Comparison of ENCODE assay signal across 17 cellular contexts in the genomic region with DNA sequence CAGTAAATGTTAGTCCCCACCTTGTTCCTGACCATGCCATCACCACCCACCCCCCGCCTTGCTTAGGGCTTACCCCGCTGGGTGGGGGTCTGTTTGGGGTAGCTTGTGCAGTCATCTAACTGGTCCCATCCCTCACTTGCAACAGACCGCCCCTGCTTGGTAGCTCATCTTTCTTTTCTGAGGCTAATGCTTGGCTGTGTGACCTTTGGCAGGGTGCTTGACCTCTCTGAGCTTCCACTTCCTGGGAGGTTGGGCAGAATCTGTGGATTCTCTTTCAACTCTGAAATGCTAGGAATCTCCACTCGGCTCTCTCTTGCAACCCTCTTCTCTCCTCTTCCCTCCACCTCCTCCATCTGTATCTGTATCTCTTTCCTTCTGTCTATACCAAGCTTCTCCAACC.
DNase-seq lines count a peak whose midpoint lies in the region; ATAC-seq, FAIRE-seq and TF ChIP-seq lines count a peak whose summit lies in the region.
"Had no signal": no experiment of that assay in that cellular context is flagged by ENCODE, and none has a peak within 500 bp of the region (broad histone marks: within the 10 kb centered on the region; RNA-seq: fewer than 3 reads in every experiment).

No MANE protein-coding gene starts in this region.

- H3K4ac ChIP-seq in H1 (replicated peaks; ENCODE audit: insufficient read length, low read depth, low read length) (no peak overlapping the region), neuronal stem cell (ENCODE audit: low read length) (no peak overlapping the region)

- peak overlapping the region; percentile 32; the same call in 1 of the 2 replicates for H2BK20ac ChIP-seq in H1 (ENCODE audit: low read length)

- H3K23me2 ChIP-seq in H1 (ENCODE audit: low read depth, low read length) = no peaks in the 10 kb centered on the region; the same call in 1 of the 2 replicates

- H3K14ac ChIP-seq in H1 (ENCODE audit: insufficient read length) = no peak overlapping the region
- no peak overlapping the region for H3K14ac ChIP-seq in neuronal stem cell (ENCODE audit: low read length)

- H3K4me3 ChIP-seq in HepG2 (replicated peaks in 1 of 3; ENCODE audit: insufficient read depth in 1 of 3, low read depth in 2 of 3, low read length in 3 of 3) (no peak overlapping the region), right lobe of liver (no peak overlapping the region), H1 (ENCODE audit: extremely low read depth in 1 of 4, insufficient read depth in 2 of 4, low read depth in 3 of 4, low read length in 4 of 4) (no peak overlapping the region), neuronal stem cell (ENCODE audit: low read length in 2 of 2) (no peak overlapping the region)
- H3K4me3 ChIP-seq: BLaER1, GM12878 had no signal

- H3K79me1 ChIP-seq in H1 (ENCODE audit: low read depth, low read length) = no peaks in the 10 kb centered on the region
- H3K79me1 ChIP-seq in neuronal stem cell (ENCODE audit: low read depth, low read length) = no peaks in the 10 kb centered on the region

- H3K4me1 Mint-ChIP-seq in activated naive CD8-positive, alpha-beta T cell treated with anti-CD3 and anti-CD28 coated beads, Interleukin-2, amount 50 U/mL, for 24 hours = no peaks in the 10 kb centered on the region
- H3K4me1 Mint-ChIP-seq: CD4-positive, alpha-beta memory T cell had no signal

- H3K27ac ChIP-seq in HepG2 (ENCODE audit: extremely low read length, insufficient read depth, low read length) (no peak overlapping the region), right lobe of liver (no peak overlapping the region), H1 (ENCODE audit: low read depth, low read length) (no peak overlapping the region), neuronal stem cell (replicated peaks; ENCODE audit: low read length) (no peak overlapping the region)
- H3K27ac ChIP-seq: 22Rv1, BLaER1 had no signal

- no peak overlapping the region for H4K5ac ChIP-seq in H1 (ENCODE audit: insufficient read length, low read depth, low read length)

- no peak overlapping the region for H2BK120ac ChIP-seq in H1 (replicated peaks; ENCODE audit: low read depth, low read length)
- H2BK120ac ChIP-seq in neuronal stem cell (ENCODE audit: low read depth, low read length) = peak overlapping the region; percentile 75

- CTCF ChIA-PET in HepG2 (lab: Yijun Ruan, JAX; ENCODE audit: low intra/inter-chr PET ratio, low total read pairs) (no interaction called here), H1 (lab: Charles Lee; ENCODE audit: partially characterized antibody) (interaction anchor here (0.7 to 1.8 kb wide), 6 partner anchors 9 to 27 kb away, joined by 3 to 8 read pairs (median 4); no protein-coding TSS in a partner anchor)

- TF ChIP-seq EP300 in HepG2 (IDR thresholded peaks at IDR 0.05; ENCODE audit: low read depth in 2 of 2, low read length in 2 of 2) (no peak), HepG2 (CRISPR knock-in tag; IDR thresholded peaks at IDR 0.05; ENCODE audit: borderline replicate concordance) (no peak), H1 (IDR thresholded peaks at IDR 0.05; ENCODE audit: borderline replicate concordance in 1 of 2, low read depth in 2 of 2, low read length in 2 of 2) (no peak)

- no TSS peak for BruUV-seq in HepG2 (replicated peaks; lab: Mats Ljungman, UMichigan)

- DNase-seq in HepG2 (ENCODE audit: low spot score) = no peak
- no peak for DNase-seq in right lobe of liver
- DNase-seq in H1 (ENCODE audit: low read depth in 1 of 2, low spot score in 2 of 2) = no peak
- no peak for DNase-seq in neuronal stem cell (ENCODE audit: low spot score)
- DNase-seq in activated naive CD8-positive, alpha-beta T cell treated with anti-CD3 and anti-CD28 coated beads, Interleukin-2, amount 50 U/mL, for 24 hours = no peak
- no peak for DNase-seq in NK-92 treated with Interleukin-12 subunit alpha and Interleukin-12 subunit beta, amount 100 ng/mL, for 24 hours (lab: John Stamatoyannopoulos, UW)
- no peak for DNase-seq in GDM1 (lab: John Stamatoyannopoulos, UW)
- DNase-seq: CD4-positive, alpha-beta memory T cell; DMS153; DMS79; GOT3; H9 had no signal

- H3K4me1 ChIP-seq in HepG2 (ENCODE audit: insufficient read depth, low read length) = peaks cover 45% of the 10 kb centered on the region
- H3K4me1 ChIP-seq in right lobe of liver = no peaks in the 10 kb centered on the region
- peaks cover 0 to 5% (median 0%) of the 10 kb centered on the region in 4 experiments; a peak in 1 of 7 replicates for H3K4me1 ChIP-seq in H1 (replicated peaks in 1 of 4; ENCODE audit: control insufficient read depth in 3 of 4, insufficient read depth in 4 of 4, low read length in 3 of 4)
- peaks cover 0 to 12% of the 10 kb centered on the region in 2 donors for H3K4me1 ChIP-seq in neuronal stem cell (ENCODE audit: control insufficient read depth in 2 of 2, insufficient read depth in 1 of 2, low read depth in 1 of 2, low read length in 2 of 2)
- H3K4me1 ChIP-seq: BLaER1 had no signal

- FAIRE-seq in HepG2 (lab: Jason Lieb, UNC) (no peak), H1 (lab: Jason Lieb, UNC) (no peak)
- FAIRE-seq: GM12878 had no signal

- in situ Hi-C loops in HepG2 (cut with HindIII; ENCODE audit: extremely low pct_ligation_motif_present, low pct_unique_long_range_greater_than_20kb) = no loop called here

- H4K8ac ChIP-seq in H1 (ENCODE audit: extremely low read depth, insufficient read depth, low read length) = 0 out of 2 replicates have a peak overlapping the region, but pooled peaks have one; percentile 2
- no peak overlapping the region for H4K8ac ChIP-seq in neuronal stem cell (ENCODE audit: low read depth, low read length)

- no peaks in the 10 kb centered on the region for H4K20me1 ChIP-seq in HepG2 (ENCODE audit: insufficient read depth, low read length)
- no peaks in the 10 kb centered on the region for H4K20me1 ChIP-seq in H1 (replicated peaks in 1 of 2; ENCODE audit: control insufficient read depth in 1 of 2, insufficient read depth in 2 of 2, low read length in 2 of 2)
- H4K20me1 ChIP-seq: BLaER1 had no signal

- H3K36me3 ChIP-seq in HepG2 (replicated peaks in 1 of 2; ENCODE audit: control insufficient read depth in 1 of 2, insufficient read depth in 2 of 2, low read length in 2 of 2) = no peaks in the 10 kb centered on the region
- no peaks in the 10 kb centered on the region for H3K36me3 ChIP-seq in right lobe of liver
- no peaks in the 10 kb centered on the region for H3K36me3 ChIP-seq in H1 (ENCODE audit: control insufficient read depth in 2 of 4, insufficient read depth in 4 of 4, low read length in 3 of 4)
- H3K36me3 ChIP-seq in neuronal stem cell (replicated peaks in 1 of 2; ENCODE audit: control insufficient read depth in 2 of 2, insufficient read depth in 2 of 2, low read length in 2 of 2) = no peaks in the 10 kb centered on the region
- H3K36me3 ChIP-seq: BLaER1 had no signal

- H2BK5ac ChIP-seq in H1 (ENCODE audit: low read depth, low read length) (no peak overlapping the region), neuronal stem cell (ENCODE audit: low read length) (no peak overlapping the region)

- H2AK5ac ChIP-seq in H1 (ENCODE audit: low read depth, low read length) (no peak overlapping the region), neuronal stem cell (ENCODE audit: low read depth, low read length) (peak overlapping the region; percentile 56)

- H3K4me2 ChIP-seq in HepG2 (ENCODE audit: low read depth, low read length) = no peak overlapping the region
- no peak overlapping the region for H3K4me2 ChIP-seq in H1 (ENCODE audit: insufficient read depth in 1 of 2, low read depth in 2 of 2, low read length in 2 of 2)
- H3K4me2 ChIP-seq in neuronal stem cell (ENCODE audit: insufficient read depth, low read length, poor library complexity, severe bottlenecking) = no peak overlapping the region
- H3K4me2 ChIP-seq: BLaER1 had no signal

- POLR2A ChIA-PET in HepG2 (lab: Yijun Ruan, JAX) = no interaction called here
- POLR2A ChIA-PET in H1 (lab: Charles Lee; ENCODE audit: partially characterized antibody) = interaction anchor here (0.8 kb wide), 1 partner anchor 13 kb away, joined by 3 read pairs; no protein-coding TSS in a partner anchor

- no peaks in the 10 kb centered on the region for H3K9me3 Mint-ChIP-seq in activated naive CD8-positive, alpha-beta T cell treated with anti-CD3 and anti-CD28 coated beads, Interleukin-2, amount 50 U/mL, for 24 hours
- H3K9me3 Mint-ChIP-seq: H9 had no signal

- H3K4me3 Mint-ChIP-seq in activated naive CD8-positive, alpha-beta T cell treated with anti-CD3 and anti-CD28 coated beads, Interleukin-2, amount 50 U/mL, for 24 hours = no peak overlapping the region
- H3K4me3 Mint-ChIP-seq: CD14-positive monocyte; CD4-positive, alpha-beta memory T cell; H9; IgD-negative memory B cell had no signal

- ATAC-seq in HepG2 = no peak
- ATAC-seq in right lobe of liver = no peak
- ATAC-seq in activated naive CD8-positive, alpha-beta T cell treated with anti-CD3 and anti-CD28 coated beads, Interleukin-2, amount 50 U/mL, for 24 hours = no peak
- ATAC-seq: GM12878 had no signal

- H3K18ac ChIP-seq in H1 (ENCODE audit: extremely low read depth, low read length) = no peak overlapping the region
- peak overlapping the region; percentile 20 for H3K18ac ChIP-seq in neuronal stem cell (ENCODE audit: low read length)

- no peak overlapping the region for H3K27ac Mint-ChIP-seq in activated naive CD8-positive, alpha-beta T cell treated with anti-CD3 and anti-CD28 coated beads, Interleukin-2, amount 50 U/mL, for 24 hours
- H3K27ac Mint-ChIP-seq: CD14-positive monocyte; CD4-positive, alpha-beta memory T cell; H9; IgD-negative memory B cell had no signal

- H2AFZ ChIP-seq in HepG2 (ENCODE audit: low read length) (no peak overlapping the region), H1 (ENCODE audit: low read length) (no peak overlapping the region), neuronal stem cell (ENCODE audit: low read length) (no peak overlapping the region)

- TF ChIP-seq POLR2A in HepG2 (IDR thresholded peaks at IDR 0.05; ENCODE audit: insufficient read depth in 1 of 2, low read depth in 2 of 2, low read length in 2 of 2) (no peak), right lobe of liver (IDR thresholded peaks at IDR 0.05) (no peak), H1 (IDR thresholded peaks at IDR 0.05; ENCODE audit: control extremely low read depth in 1 of 2, low read depth in 2 of 2, low read length in 2 of 2) (no peak)

- H3K23ac ChIP-seq in H1 (ENCODE audit: insufficient read length) (no peak overlapping the region), neuronal stem cell (ENCODE audit: low read depth, low read length, poor library complexity) (no peak overlapping the region)

- H3K36me3 Mint-ChIP-seq in activated naive CD8-positive, alpha-beta T cell treated with anti-CD3 and anti-CD28 coated beads, Interleukin-2, amount 50 U/mL, for 24 hours (ENCODE audit: low read depth) = no peaks in the 10 kb centered on the region
- H3K36me3 Mint-ChIP-seq: CD14-positive monocyte; CD4-positive, alpha-beta memory T cell had no signal

- intact Hi-C loops in HepG2 (cut with micrococcal nuclease; ENCODE audit: unreplicated experiment) (no loop called here), right lobe of liver (cut with DNase I) (loop anchor here in 1 of 2 donors (10.0 kb wide), 1 partner anchor 375 kb away; no protein-coding TSS in a partner anchor)

- H4K91ac ChIP-seq in H1 (replicated peaks; ENCODE audit: insufficient read length, low read length) = no peak overlapping the region
- no peak overlapping the region for H4K91ac ChIP-seq in neuronal stem cell (ENCODE audit: low read depth, low read length, poor library complexity)

- H3K27me3 ChIP-seq in HepG2 (ENCODE audit: control insufficient read depth in 1 of 2, insufficient read depth in 2 of 2, low read length in 2 of 2) = peaks cover 8 to 50% of the 10 kb centered on the region in 2 experiments; a peak in 4 of 5 replicates
- H3K27me3 ChIP-seq in right lobe of liver = no peaks in the 10 kb centered on the region
- no peaks in the 10 kb centered on the region for H3K27me3 ChIP-seq in H1 (replicated peaks in 1 of 4; ENCODE audit: control insufficient read depth in 3 of 4, extremely low read depth in 1 of 4, insufficient read depth in 3 of 4, low read length in 3 of 4)
- H3K27me3 ChIP-seq in neuronal stem cell (ENCODE audit: control insufficient read depth in 3 of 3, insufficient read depth in 3 of 3, low read depth in 1 of 3, low read length in 3 of 3) = peaks cover 0 to 3% (median 0%) of the 10 kb centered on the region in 3 experiments
- H3K27me3 ChIP-seq: BLaER1 had no signal

- H2BK15ac ChIP-seq in H1 (ENCODE audit: low read length) (no peak overlapping the region), neuronal stem cell (ENCODE audit: low read length) (no peak overlapping the region)

- TF ChIP-seq CTCF in HepG2 (CRISPR knock-in tag; IDR thresholded peaks at IDR 0.05) = no peak
- no peak for TF ChIP-seq CTCF in right lobe of liver (IDR thresholded peaks at IDR 0.05)
- no peak for TF ChIP-seq CTCF in H1 (IDR thresholded peaks at IDR 0.05; ENCODE audit: control extremely low read depth in 1 of 3, insufficient read depth in 1 of 3, low read depth in 1 of 3, low read length in 3 of 3)

- H3K27me3 Mint-ChIP-seq in activated naive CD8-positive, alpha-beta T cell treated with anti-CD3 and anti-CD28 coated beads, Interleukin-2, amount 50 U/mL, for 24 hours = peaks cover 26% of the 10 kb centered on the region

- H3K9me3 ChIP-seq in HepG2 (ENCODE audit: low read length) = no peaks in the 10 kb centered on the region
- H3K9me3 ChIP-seq in right lobe of liver = no peaks in the 10 kb centered on the region
- no peaks in the 10 kb centered on the region for H3K9me3 ChIP-seq in H1 (ENCODE audit: insufficient read depth in 2 of 2, low read depth in 1 of 2, low read length in 1 of 2)
- peaks cover 0 to 3% of the 10 kb centered on the region in 2 donors for H3K9me3 ChIP-seq in neuronal stem cell (replicated peaks in 1 of 2; ENCODE audit: control insufficient read depth in 2 of 2, insufficient read depth in 1 of 2, low read depth in 1 of 2, low read length in 2 of 2)
- H3K9me3 ChIP-seq: BLaER1 had no signal

- H3K9ac ChIP-seq in HepG2 (ENCODE audit: insufficient read depth, low read depth, low read length) = no peak overlapping the region
- H3K9ac ChIP-seq in H1 (replicated peaks in 1 of 4; ENCODE audit: extremely low read depth in 1 of 4, low read depth in 3 of 4, low read length in 3 of 4) = no peak overlapping the region
- no peak overlapping the region for H3K9ac ChIP-seq in neuronal stem cell (ENCODE audit: low read depth, low read length, poor library complexity)
- H3K9ac ChIP-seq: BLaER1 had no signal

- 37% methylated on average over 4 of the region's 4 CpGs for WGBS in HepG2 (ENCODE audit: low lambda C conversion rate)
- WGBS in right lobe of liver (ENCODE audit: insufficient coverage, low coverage, low lambda C conversion rate, missing lambda C conversion rate) = 55% methylated on average over 2 of the region's 4 CpGs
- 76% methylated on average over 4 of the region's 4 CpGs; no CpG with 5 or more reads in 1 of the 2 experiments for WGBS in H1 (ENCODE audit: extremely low coverage in 1 of 2, insufficient coverage in 1 of 2, insufficient read length in 1 of 2, insufficient replicate concordance in 2 of 2, low coverage in 1 of 2, low lambda C conversion rate in 2 of 2, missing lambda C conversion rate in 1 of 2), 2 experiments
- no CpG with 5 or more reads among the region's 4 CpGs for WGBS in neuronal stem cell (ENCODE audit: extremely low coverage in 2 of 2, insufficient read length in 2 of 2, insufficient replicate concordance in 1 of 2), 2 donors

- H3K79me2 ChIP-seq in HepG2 (ENCODE audit: insufficient read depth, low read length) = no peaks in the 10 kb centered on the region
- H3K79me2 ChIP-seq in H1 (ENCODE audit: control insufficient read depth in 1 of 2, insufficient read depth in 2 of 2, low read length in 2 of 2) = no peaks in the 10 kb centered on the region

- no peak overlapping the region for H3K56ac ChIP-seq in H1 (replicated peaks; ENCODE audit: insufficient read length, low read depth, low read length)

- no peak overlapping the region for H2BK12ac ChIP-seq in H1 (ENCODE audit: low read depth, low read length)
- H2BK12ac ChIP-seq in neuronal stem cell (ENCODE audit: low read length) = no peak overlapping the region

- TF ChIP-seq RAD21 in HepG2 (CRISPR knock-in tag; IDR thresholded peaks at IDR 0.05) (no peak), H1 (IDR thresholded peaks at IDR 0.05 in 1 of 2, conservative IDR thresholded peaks at IDR 0.05 in 1 of 2; ENCODE audit: low read depth in 2 of 2, low read length in 2 of 2) (no peak)

Comparison
In these comparisons a context has a peak if more than half of its experiments do, and no peak if none do; other contexts are left out.
1. Of the 41 proteins assayed by ChIP-seq in both HepG2 and H1: peak only in HepG2: none; only in H1: KDM1A; in both: none; in neither: 40.